ENCODE assay signal across 12 cellular contexts in the genomic region with DNA sequence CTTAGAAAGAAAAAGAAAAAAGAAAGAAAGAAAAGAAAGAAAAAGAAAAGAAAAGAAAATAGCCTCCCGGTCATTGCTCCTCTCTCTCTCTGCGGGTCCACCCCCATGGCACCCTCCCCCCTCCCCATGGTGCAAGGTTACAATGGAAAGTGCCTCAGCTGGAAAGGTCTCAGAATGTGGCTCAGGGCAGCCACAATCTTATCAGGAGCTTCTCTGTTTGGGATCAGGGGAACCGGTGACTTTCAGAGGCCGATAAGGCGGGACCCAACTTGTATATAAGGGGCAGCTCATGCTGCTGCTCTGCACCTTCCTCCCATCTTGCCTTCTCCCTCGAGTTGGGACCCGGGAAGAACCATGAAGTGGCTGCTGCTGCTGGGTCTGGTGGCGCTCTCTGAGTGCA. TPM values are rescaled to one million over a fixed set of nuclear protein-coding genes. Genes with fewer than 3 reads are reported as not detected.
"Had no signal": no experiment of that assay in that cellular context is flagged by ENCODE, and none has a peak within 500 bp of the region (broad histone marks: within the 10 kb centered on the region; RNA-seq: fewer than 3 reads in every experiment).

A gene (plus strand): TSS at position 301 of the 400 bp plus-strand sequence. CDS start 54 bp downstream, at position 355.

RNA-seq across cellular contexts. Expression of the gene that starts here (rescaled TPM):
- total RNA-seq: activated naive CD4-positive, alpha-beta T cell treated with anti-CD3 and anti-CD28 coated beads for 36 hours; activated naive CD4-positive, alpha-beta T cell treated with anti-CD3 and anti-CD28 coated beads, Interleukin-2, amount 50 U/mL, for 72 hours; activated naive CD8-positive, alpha-beta T cell treated with anti-CD3 and anti-CD28 coated beads for 36 hours; activated naive CD8-positive, alpha-beta T cell treated with anti-CD3 and anti-CD28 coated beads, Interleukin-2, amount 10 ng/mL, durations not matched to agents 7 days and 5 days; activated T-cell treated with anti-CD3 and anti-CD28 coated beads, Interleukin-2, amount 50 U/mL, for 4 hours; activated T-cell treated with anti-CD3 and anti-CD28 coated beads, Interleukin-2, amount 50 U/mL, for 72 hours; activated T-helper 1 cell treated with anti-CD3 and anti-CD28 coated beads, Interleukin-12 subunit alpha, Interleukin-12 subunit beta, Interleukin-2, Interleukin-4 antibody, amounts not matched to agents 30 ng/mL and 10 ng/mL and 1 ng/mL, durations not matched to agents 14 hours and 24 hours and 36 hours; activated T-helper 17 cell treated with anti-CD3 and anti-CD28 coated beads, Interleukin-2, amount 50 U/mL, for 72 hours; activated T-helper 2 cell treated with anti-CD3 and anti-CD28 coated beads, Interferon-gamma antibody, Interleukin-2, Interleukin-4, amounts not matched to agents 10 μg/mL and 5 μg/mL and 100 μg/mL, durations not matched to agents 14 hours and 24 hours and 36 hours; bronchial epithelial cell; cardiac septum; chondrocyte had no signal
